Comparison of ENCODE assay signal across 8 cellular contexts in the genomic region with DNA sequence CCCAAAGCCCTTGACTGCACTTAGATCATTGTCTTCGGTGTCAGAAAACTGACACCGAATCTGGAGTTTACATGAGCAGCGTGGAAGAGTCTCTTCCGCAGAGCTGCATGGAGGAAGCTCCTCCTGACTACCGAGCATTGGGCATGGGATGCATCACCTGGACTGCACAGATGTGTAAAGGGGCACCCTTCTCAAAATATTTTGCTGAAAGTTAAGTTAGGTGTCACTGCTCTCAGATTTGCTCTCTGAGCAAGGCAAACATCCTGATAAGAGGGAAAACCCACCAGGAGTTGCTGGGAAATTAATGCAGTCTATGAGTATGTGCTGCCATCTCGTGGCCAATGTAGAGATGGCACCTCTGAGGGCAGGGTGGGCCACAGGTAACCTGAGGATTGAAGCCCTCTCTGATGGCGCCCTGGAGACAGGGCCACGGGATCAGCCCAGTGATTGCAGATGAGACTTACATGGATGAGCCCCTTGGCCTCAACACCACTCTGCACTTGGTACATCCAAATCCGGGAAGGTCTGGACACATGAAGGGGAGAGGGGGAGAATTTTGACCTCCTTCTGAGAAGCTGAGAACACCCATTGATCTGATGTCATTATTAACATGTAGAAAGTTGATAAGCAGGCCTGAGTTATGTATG.
DNase-seq lines count a peak whose midpoint lies in the region; ATAC-seq and TF ChIP-seq lines count a peak whose summit lies in the region.

No MANE protein-coding gene starts in this region.

- H3K27me3 ChIP-seq in stomach smooth muscle (ENCODE audit: control insufficient read depth in 1 of 2, insufficient read depth in 2 of 2, low read length in 2 of 2) = peaks cover 0 to 2% of the 10 kb centered on the region in 2 donors

- H3K27ac Mint-ChIP-seq in nephron progenitor cell = no peak overlapping the region

- ATAC-seq in Right ventricle myocardium inferior (peak; percentile 70), HG02943 (IDR thresholded peaks at IDR 0.05; ENCODE audit: low read depth, unreplicated experiment) (peak; percentile 76)

- H3K36me3 Mint-ChIP-seq in nephron progenitor cell (ENCODE audit: low read depth) = no peaks in the 10 kb centered on the region

- no peaks in the 10 kb centered on the region for H3K36me3 ChIP-seq in stomach smooth muscle (ENCODE audit: control insufficient read depth in 2 of 2, insufficient read depth in 2 of 2, low read length in 2 of 2)

- no peak overlapping the region for H3K4me3 Mint-ChIP-seq in nephron progenitor cell

- no peaks in the 10 kb centered on the region for H3K4me1 Mint-ChIP-seq in nephron progenitor cell

- TF ChIP-seq CTCF in nephron progenitor cell (IDR thresholded peaks at IDR 0.05) = peak; percentile 89

- intact Hi-C loops in Right ventricle myocardium inferior (cut with DNase I) (loop anchor here (1.0 to 5.0 kb wide), 2 partner anchors 14 to 672 kb away; no protein-coding TSS in a partner anchor), cardiac septum (cut with DNase I) (loop anchor here (10.0 kb wide), 1 partner anchor 669 kb away; no protein-coding TSS in a partner anchor)

- peaks cover 6% of the 10 kb centered on the region for H3K9me3 Mint-ChIP-seq in nephron progenitor cell

- peak overlapping the region in 1 of 2 donors; percentile 29 for H3K9ac ChIP-seq in stomach smooth muscle (ENCODE audit: low read length in 2 of 2)

- peaks cover 25% of the 10 kb centered on the region for H3K27me3 Mint-ChIP-seq in nephron progenitor cell (ENCODE audit: low read depth, poor library complexity)

- peak overlapping the region; percentile 26 to 60 for H3K4me3 ChIP-seq in stomach smooth muscle (ENCODE audit: low read length in 2 of 2)

- no peaks in the 10 kb centered on the region for H3K9me3 ChIP-seq in stomach smooth muscle (ENCODE audit: control insufficient read depth in 2 of 2, low read length in 2 of 2)

- no peak for DNase-seq in Right ventricle myocardium inferior (ENCODE audit: missing footprints)
- DNase-seq in cardiac septum (ENCODE audit: low spot score) = no peak
- DNase-seq in NCI-H69 (lab: John Stamatoyannopoulos, UW) = peak; percentile 42
- DNase-seq in activated T-cell treated with anti-CD3 and anti-CD28 coated beads for 4 hours = peak; percentile 45
- peak; percentile 26 for DNase-seq in fibroblast of gingiva (ENCODE audit: low read depth)
- DNase-seq in nephron progenitor cell = peak; percentile 80

- H3K27ac ChIP-seq in stomach smooth muscle (ENCODE audit: low read length) = no peak overlapping the region

- peaks cover 4% of the 10 kb centered on the region for H3K4me1 ChIP-seq in stomach smooth muscle (ENCODE audit: control insufficient read depth, insufficient read depth, low read length)

Comparison
In these comparisons a context has a peak if more than half of its experiments do, and no peak if none do; other contexts are left out.
1. DNase-seq: peak in NCI-H69 (single experiment), activated T-cell treated with anti-CD3 and anti-CD28 coated beads for 4 hours (single experiment), fibroblast of gingiva (single experiment) and nephron progenitor cell (single experiment); none in Right ventricle myocardium inferior (single experiment) and cardiac septum (single experiment).